ENCODE assay signal across 1 cellular context in genomic region chr7:17304926-17305325, GRCh38.
TF ChIP-seq lines count a peak whose summit lies in the region.

No MANE protein-coding gene starts in this region.

TF ChIP-seq in HEK293, 187 proteins besides CTCF, POLR2A, EP300 and RAD21 (continued from another document and continues in another):
- TF ChIP-seq ZNF623 (tag by site-specific recombination; IDR thresholded peaks at IDR 0.05) (no peak), ZNF311 (tag by site-specific recombination; IDR thresholded peaks at IDR 0.05; ENCODE audit: borderline replicate concordance) (no peak), ZBTB1 (tag by site-specific recombination; IDR thresholded peaks at IDR 0.05) (no peak), ZIC2 (tag by site-specific recombination; IDR thresholded peaks at IDR 0.05) (0 out of 2 replicates have a peak, but pooled peaks have one; percentile 13), YY1 (tag by site-specific recombination; IDR thresholded peaks at IDR 0.05) (no peak), ZNF175 (tag by site-specific recombination; IDR thresholded peaks at IDR 0.05) (no peak), ZNF488 (tag by site-specific recombination; IDR thresholded peaks at IDR 0.05) (no peak), ZNF558 (tag by site-specific recombination; IDR thresholded peaks at IDR 0.05) (0 out of 2 replicates have a peak, but pooled peaks have one; percentile 14), ZNF513 (tag by site-specific recombination; IDR thresholded peaks at IDR 0.05) (no peak), PRDM4 (tag by site-specific recombination; IDR thresholded peaks at IDR 0.05) (peak; percentile 81), ZSCAN23 (tag by site-specific recombination; IDR thresholded peaks at IDR 0.05) (no peak), ZNF658 (tag by site-specific recombination; IDR thresholded peaks at IDR 0.05) (no peak), ZNF501 (tag by site-specific recombination; IDR thresholded peaks at IDR 0.05) (0 out of 2 replicates have a peak, but pooled peaks have one; percentile 27), ZEB2 (tag by site-specific recombination; IDR thresholded peaks at IDR 0.05) (peak; percentile 76), ZNF549 (tag by site-specific recombination; IDR thresholded peaks at IDR 0.05) (peak; percentile 73), YY2 (tag by site-specific recombination; IDR thresholded peaks at IDR 0.05) (no peak), ZNF768 (tag by site-specific recombination; IDR thresholded peaks at IDR 0.05) (no peak), ZNF112 (tag by site-specific recombination; IDR thresholded peaks at IDR 0.05) (no peak), ZNF600 (tag by site-specific recombination; IDR thresholded peaks at IDR 0.05) (no peak), SP7 (tag by site-specific recombination; IDR thresholded peaks at IDR 0.05) (peak; percentile 87), ZNF354C (tag by site-specific recombination; IDR thresholded peaks at IDR 0.05; ENCODE audit: borderline replicate concordance, low read depth) (no peak)
- TF ChIP-seq, protein P1, sequence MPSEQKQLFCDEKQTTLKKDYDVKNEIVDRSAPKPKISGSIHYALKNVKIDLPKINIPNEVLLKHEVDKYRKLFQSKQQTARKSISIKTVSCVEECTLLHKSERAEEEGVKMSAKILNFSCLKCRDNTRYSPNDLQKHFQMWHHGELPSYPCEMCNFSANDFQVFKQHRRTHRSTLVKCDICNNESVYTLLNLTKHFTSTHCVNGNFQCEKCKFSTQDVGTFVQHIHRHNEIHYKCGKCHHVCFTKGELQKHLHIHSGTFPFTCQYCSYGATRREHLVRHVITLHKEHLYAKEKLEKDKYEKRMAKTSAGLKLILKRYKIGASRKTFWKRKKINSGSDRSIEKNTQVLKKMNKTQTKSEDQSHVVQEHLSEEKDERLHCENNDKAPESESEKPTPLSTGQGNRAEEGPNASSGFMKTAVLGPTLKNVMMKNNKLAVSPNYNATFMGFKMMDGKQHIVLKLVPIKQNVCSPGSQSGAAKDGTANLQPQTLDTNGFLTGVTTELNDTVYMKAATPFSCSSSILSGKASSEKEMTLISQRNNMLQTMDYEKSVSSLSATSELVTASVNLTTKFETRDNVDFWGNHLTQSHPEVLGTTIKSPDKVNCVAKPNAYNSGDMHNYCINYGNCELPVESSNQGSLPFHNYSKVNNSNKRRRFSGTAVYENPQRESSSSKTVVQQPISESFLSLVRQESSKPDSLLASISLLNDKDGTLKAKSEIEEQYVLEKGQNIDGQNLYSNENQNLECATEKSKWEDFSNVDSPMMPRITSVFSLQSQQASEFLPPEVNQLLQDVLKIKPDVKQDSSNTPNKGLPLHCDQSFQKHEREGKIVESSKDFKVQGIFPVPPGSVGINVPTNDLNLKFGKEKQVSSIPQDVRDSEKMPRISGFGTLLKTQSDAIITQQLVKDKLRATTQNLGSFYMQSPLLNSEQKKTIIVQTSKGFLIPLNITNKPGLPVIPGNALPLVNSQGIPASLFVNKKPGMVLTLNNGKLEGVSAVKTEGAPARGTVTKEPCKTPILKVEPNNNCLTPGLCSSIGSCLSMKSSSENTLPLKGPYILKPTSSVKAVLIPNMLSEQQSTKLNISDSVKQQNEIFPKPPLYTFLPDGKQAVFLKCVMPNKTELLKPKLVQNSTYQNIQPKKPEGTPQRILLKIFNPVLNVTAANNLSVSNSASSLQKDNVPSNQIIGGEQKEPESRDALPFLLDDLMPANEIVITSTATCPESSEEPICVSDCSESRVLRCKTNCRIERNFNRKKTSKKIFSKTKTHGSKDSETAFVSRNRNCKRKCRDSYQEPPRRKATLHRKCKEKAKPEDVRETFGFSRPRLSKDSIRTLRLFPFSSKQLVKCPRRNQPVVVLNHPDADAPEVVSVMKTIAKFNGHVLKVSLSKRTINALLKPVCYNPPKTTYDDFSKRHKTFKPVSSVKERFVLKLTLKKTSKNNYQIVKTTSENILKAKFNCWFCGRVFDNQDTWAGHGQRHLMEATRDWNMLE (tag by site-specific recombination; conservative IDR thresholded peaks at IDR 0.05; ENCODE audit: low read depth) = 0 out of 2 replicates have a peak, but pooled peaks have one; percentile 31
- TF ChIP-seq, protein P2, sequence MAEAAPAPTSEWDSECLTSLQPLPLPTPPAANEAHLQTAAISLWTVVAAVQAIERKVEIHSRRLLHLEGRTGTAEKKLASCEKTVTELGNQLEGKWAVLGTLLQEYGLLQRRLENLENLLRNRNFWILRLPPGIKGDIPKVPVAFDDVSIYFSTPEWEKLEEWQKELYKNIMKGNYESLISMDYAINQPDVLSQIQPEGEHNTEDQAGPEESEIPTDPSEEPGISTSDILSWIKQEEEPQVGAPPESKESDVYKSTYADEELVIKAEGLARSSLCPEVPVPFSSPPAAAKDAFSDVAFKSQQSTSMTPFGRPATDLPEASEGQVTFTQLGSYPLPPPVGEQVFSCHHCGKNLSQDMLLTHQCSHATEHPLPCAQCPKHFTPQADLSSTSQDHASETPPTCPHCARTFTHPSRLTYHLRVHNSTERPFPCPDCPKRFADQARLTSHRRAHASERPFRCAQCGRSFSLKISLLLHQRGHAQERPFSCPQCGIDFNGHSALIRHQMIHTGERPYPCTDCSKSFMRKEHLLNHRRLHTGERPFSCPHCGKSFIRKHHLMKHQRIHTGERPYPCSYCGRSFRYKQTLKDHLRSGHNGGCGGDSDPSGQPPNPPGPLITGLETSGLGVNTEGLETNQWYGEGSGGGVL (tag by site-specific recombination; IDR thresholded peaks at IDR 0.05) = no peak
- TF ChIP-seq, protein P3, sequence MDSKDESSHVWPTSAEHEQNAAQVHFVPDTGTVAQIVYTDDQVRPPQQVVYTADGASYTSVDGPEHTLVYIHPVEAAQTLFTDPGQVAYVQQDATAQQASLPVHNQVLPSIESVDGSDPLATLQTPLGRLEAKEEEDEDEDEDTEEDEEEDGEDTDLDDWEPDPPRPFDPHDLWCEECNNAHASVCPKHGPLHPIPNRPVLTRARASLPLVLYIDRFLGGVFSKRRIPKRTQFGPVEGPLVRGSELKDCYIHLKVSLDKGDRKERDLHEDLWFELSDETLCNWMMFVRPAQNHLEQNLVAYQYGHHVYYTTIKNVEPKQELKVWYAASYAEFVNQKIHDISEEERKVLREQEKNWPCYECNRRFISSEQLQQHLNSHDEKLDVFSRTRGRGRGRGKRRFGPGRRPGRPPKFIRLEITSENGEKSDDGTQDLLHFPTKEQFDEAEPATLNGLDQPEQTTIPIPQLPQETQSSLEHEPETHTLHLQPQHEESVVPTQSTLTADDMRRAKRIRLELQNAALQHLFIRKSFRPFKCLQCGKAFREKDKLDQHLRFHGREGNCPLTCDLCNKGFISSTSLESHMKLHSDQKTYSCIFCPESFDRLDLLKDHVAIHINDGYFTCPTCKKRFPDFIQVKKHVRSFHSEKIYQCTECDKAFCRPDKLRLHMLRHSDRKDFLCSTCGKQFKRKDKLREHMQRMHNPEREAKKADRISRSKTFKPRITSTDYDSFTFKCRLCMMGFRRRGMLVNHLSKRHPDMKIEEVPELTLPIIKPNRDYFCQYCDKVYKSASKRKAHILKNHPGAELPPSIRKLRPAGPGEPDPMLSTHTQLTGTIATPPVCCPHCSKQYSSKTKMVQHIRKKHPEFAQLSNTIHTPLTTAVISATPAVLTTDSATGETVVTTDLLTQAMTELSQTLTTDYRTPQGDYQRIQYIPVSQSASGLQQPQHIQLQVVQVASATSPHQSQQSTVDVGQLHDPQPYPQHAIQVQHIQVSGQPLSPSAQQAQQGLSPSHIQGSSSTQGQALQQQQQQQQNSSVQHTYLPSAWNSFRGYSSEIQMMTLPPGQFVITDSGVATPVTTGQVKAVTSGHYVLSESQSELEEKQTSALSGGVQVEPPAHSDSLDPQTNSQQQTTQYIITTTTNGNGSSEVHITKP (tag by site-specific recombination; IDR thresholded peaks at IDR 0.05) = no peak
- TF ChIP-seq, protein P4, sequence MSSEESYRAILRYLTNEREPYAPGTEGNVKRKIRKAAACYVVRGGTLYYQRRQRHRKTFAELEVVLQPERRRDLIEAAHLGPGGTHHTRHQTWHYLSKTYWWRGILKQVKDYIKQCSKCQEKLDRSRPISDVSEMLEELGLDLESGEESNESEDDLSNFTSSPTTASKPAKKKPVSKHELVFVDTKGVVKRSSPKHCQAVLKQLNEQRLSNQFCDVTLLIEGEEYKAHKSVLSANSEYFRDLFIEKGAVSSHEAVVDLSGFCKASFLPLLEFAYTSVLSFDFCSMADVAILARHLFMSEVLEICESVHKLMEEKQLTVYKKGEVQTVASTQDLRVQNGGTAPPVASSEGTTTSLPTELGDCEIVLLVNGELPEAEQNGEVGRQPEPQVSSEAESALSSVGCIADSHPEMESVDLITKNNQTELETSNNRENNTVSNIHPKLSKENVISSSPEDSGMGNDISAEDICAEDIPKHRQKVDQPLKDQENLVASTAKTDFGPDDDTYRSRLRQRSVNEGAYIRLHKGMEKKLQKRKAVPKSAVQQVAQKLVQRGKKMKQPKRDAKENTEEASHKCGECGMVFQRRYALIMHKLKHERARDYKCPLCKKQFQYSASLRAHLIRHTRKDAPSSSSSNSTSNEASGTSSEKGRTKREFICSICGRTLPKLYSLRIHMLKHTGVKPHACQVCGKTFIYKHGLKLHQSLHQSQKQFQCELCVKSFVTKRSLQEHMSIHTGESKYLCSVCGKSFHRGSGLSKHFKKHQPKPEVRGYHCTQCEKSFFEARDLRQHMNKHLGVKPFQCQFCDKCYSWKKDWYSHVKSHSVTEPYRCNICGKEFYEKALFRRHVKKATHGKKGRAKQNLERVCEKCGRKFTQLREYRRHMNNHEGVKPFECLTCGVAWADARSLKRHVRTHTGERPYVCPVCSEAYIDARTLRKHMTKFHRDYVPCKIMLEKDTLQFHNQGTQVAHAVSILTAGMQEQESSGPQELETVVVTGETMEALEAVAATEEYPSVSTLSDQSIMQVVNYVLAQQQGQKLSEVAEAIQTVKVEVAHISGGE (tag by site-specific recombination; conservative IDR thresholded peaks at IDR 0.05; ENCODE audit: low read depth) = no peak
- TF ChIP-seq, protein P5, sequence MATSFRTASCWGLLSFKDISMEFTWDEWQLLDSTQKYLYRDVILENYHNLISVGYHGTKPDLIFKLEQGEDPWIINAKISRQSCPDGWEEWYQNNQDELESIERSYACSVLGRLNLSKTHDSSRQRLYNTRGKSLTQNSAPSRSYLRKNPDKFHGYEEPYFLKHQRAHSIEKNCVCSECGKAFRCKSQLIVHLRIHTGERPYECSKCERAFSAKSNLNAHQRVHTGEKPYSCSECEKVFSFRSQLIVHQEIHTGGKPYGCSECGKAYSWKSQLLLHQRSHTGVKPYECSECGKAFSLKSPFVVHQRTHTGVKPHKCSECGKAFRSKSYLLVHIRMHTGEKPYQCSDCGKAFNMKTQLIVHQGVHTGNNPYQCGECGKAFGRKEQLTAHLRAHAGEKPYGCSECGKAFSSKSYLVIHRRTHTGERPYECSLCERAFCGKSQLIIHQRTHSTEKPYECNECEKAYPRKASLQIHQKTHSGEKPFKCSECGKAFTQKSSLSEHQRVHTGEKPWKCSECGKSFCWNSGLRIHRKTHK (tag by site-specific recombination; IDR thresholded peaks at IDR 0.05) = no peak
- TF ChIP-seq, protein P6, sequence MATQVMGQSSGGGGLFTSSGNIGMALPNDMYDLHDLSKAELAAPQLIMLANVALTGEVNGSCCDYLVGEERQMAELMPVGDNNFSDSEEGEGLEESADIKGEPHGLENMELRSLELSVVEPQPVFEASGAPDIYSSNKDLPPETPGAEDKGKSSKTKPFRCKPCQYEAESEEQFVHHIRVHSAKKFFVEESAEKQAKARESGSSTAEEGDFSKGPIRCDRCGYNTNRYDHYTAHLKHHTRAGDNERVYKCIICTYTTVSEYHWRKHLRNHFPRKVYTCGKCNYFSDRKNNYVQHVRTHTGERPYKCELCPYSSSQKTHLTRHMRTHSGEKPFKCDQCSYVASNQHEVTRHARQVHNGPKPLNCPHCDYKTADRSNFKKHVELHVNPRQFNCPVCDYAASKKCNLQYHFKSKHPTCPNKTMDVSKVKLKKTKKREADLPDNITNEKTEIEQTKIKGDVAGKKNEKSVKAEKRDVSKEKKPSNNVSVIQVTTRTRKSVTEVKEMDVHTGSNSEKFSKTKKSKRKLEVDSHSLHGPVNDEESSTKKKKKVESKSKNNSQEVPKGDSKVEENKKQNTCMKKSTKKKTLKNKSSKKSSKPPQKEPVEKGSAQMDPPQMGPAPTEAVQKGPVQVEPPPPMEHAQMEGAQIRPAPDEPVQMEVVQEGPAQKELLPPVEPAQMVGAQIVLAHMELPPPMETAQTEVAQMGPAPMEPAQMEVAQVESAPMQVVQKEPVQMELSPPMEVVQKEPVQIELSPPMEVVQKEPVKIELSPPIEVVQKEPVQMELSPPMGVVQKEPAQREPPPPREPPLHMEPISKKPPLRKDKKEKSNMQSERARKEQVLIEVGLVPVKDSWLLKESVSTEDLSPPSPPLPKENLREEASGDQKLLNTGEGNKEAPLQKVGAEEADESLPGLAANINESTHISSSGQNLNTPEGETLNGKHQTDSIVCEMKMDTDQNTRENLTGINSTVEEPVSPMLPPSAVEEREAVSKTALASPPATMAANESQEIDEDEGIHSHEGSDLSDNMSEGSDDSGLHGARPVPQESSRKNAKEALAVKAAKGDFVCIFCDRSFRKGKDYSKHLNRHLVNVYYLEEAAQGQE (tag by site-specific recombination; IDR thresholded peaks at IDR 0.05) = no peak
